1 cellular context compared by ENCODE assay signal in the genomic region with DNA sequence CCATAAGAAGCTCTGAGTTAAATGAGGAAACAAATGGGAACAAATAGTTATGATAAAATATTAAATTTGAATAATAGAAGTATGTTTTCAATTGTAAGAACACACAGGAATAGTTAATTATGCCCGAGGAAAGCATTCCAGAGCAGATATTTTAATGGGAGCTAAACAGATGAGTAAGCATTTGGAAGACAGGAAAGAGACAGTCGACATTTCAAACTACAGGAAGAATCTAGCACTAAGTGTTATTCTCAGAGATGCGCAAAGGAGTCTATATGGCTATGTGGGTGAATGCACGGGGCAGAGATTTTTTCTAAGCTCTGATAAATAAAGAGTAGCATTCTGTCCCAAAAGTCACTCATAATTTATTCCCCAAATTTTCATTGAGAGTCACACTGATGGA.
TF ChIP-seq lines count a peak whose summit lies in the region.

No MANE protein-coding gene starts in this region.

TF ChIP-seq in endothelial cell of umbilical vein, 7 proteins besides CTCF, POLR2A, EP300 and RAD21:
- TF ChIP-seq MYC (IDR thresholded peaks at IDR 0.05; ENCODE audit: low read depth, low read length) (no peak), MAX (IDR thresholded peaks at IDR 0.05; ENCODE audit: insufficient read depth, insufficient read length) (no peak), POLR2AphosphoS5 (IDR thresholded peaks at IDR 0.05; ENCODE audit: insufficient read depth, low read depth, low read length) (no peak), GATA2 (IDR thresholded peaks at IDR 0.05; ENCODE audit: insufficient read depth, insufficient read length, low read depth, low read length) (no peak), EZH2 (IDR thresholded peaks at IDR 0.05; ENCODE audit: borderline replicate concordance, low read depth, low read length, severe bottlenecking) (no peak), JUN (IDR thresholded peaks at IDR 0.05; ENCODE audit: borderline replicate concordance, insufficient read depth, insufficient read length, low read depth) (no peak), FOS (IDR thresholded peaks at IDR 0.05; ENCODE audit: borderline replicate concordance, insufficient read depth, low read length) (no peak)
